8 cellular contexts compared by ENCODE assay signal in genomic region chr12:121579981-121580868, GRCh38. TPM values are rescaled to one million over a fixed set of nuclear protein-coding genes. Genes with fewer than 3 reads are reported as not detected.
DNase-seq lines count a peak whose midpoint lies in the region; ATAC-seq and TF ChIP-seq lines count a peak whose summit lies in the region.

No MANE protein-coding gene starts in this region.

- H3K79me2 ChIP-seq in Loucy (ENCODE audit: insufficient read depth, low read length), result peaks cover 66% of the 10 kb centered on the region
- H3K79me2 ChIP-seq in SU-DHL-6 (ENCODE audit: insufficient read depth, low read length), result no peaks in the 10 kb centered on the region

- WGBS in heart left ventricle, 4 donors, result 0 to 1% (median 1%) methylated on average over 27 to 54 of the region's 54 CpGs

- peaks cover 6% of the 10 kb centered on the region; the same call in 1 of the 2 replicates for H3F3A ChIP-seq in Loucy (ENCODE audit: low read depth)
- no peaks in the 10 kb centered on the region for H3F3A ChIP-seq in SU-DHL-6 (ENCODE audit: insufficient read depth)

- intact Hi-C loops in heart left ventricle (cut with DNase I) (loop anchor here in 4 of 10 donors (2.0 to 5.0 kb wide), 5 partner anchors 32 to 47 kb away; partner anchors contain the start of gene ORAI1 (in 3 of the 4)), upper lobe of right lung (cut with DNase I) (no loop called here)

- TF ChIP-seq CTCF in GM12864 (IDR thresholded peaks at IDR 0.05; ENCODE audit: low read depth, low read length, missing control alignments) (no peak), Loucy (conservative IDR thresholded peaks at IDR 0.05; ENCODE audit: low read length) (no peak), SU-DHL-6 (IDR thresholded peaks at IDR 0.05; ENCODE audit: insufficient read depth, low read length, poor library complexity, severe bottlenecking) (no peak), heart left ventricle (IDR thresholded peaks at IDR 0.05) (no peak), upper lobe of right lung (IDR thresholded peaks at IDR 0.05) (no peak)

- H3K4me1 ChIP-seq in Loucy (ENCODE audit: insufficient read depth, low read length, poor library complexity, severe bottlenecking) (peaks cover 44% of the 10 kb centered on the region), heart left ventricle (peaks cover 0 to 58% (median 31%) of the 10 kb centered on the region in 12 donors), upper lobe of right lung (peaks cover 48% of the 10 kb centered on the region)

- no peak overlapping the region for H3K27ac ChIP-seq in SU-DHL-6 (ENCODE audit: low read depth, low read length)
- peak overlapping the region; percentile 17 to 91 (median 84) for H3K27ac ChIP-seq in heart left ventricle
- peak overlapping the region; percentile 87 for H3K27ac ChIP-seq in upper lobe of right lung

- ATAC-seq in heart left ventricle (peak; percentile 28 to 77 (median 69)), upper lobe of right lung (peak; percentile 69), HG03378 (IDR thresholded peaks at IDR 0.05; ENCODE audit: unreplicated experiment) (no peak)

- H3K27me3 ChIP-seq in Loucy (ENCODE audit: insufficient read depth, low read length, poor library complexity, severe bottlenecking) (no peaks in the 10 kb centered on the region), SU-DHL-6 (ENCODE audit: low read length) (no peaks in the 10 kb centered on the region), heart left ventricle (no peaks in the 10 kb centered on the region), upper lobe of right lung (no peaks in the 10 kb centered on the region)

- DNase-seq in GM12864 (ENCODE audit: low read depth) (no peak), heart left ventricle (peak; percentile 69 to 87 (median 77)), pons (ENCODE audit: low spot score) (peak; percentile 65), upper lobe of right lung (peak; percentile 89)
- DNase-seq in activated naive CD8-positive, alpha-beta T cell treated with anti-CD3 and anti-CD28 coated beads, Interleukin-2, amount 50 U/mL, for 16 hours (ENCODE audit: low read depth, low spot score), result peak; percentile 16

- H3K4me3 ChIP-seq in GM12864 (ENCODE audit: low read depth, low read length) (peak overlapping the region; percentile 59), Loucy (ENCODE audit: low read length, poor library complexity, severe bottlenecking) (peak overlapping the region; percentile 92), SU-DHL-6 (ENCODE audit: insufficient read depth, low read length, poor library complexity, severe bottlenecking) (peak overlapping the region; percentile 56), heart left ventricle (peak overlapping the region; percentile 61 to 81 (median 74)), upper lobe of right lung (peak overlapping the region; percentile 71)

- H3K9me2 ChIP-seq in Loucy (replicated peaks; ENCODE audit: low read depth, low read length), result no peaks in the 10 kb centered on the region
- H3K9me2 ChIP-seq in SU-DHL-6 (replicated peaks; ENCODE audit: insufficient read depth, low read length), result no peaks in the 10 kb centered on the region

- H3K36me3 ChIP-seq in Loucy (ENCODE audit: insufficient read depth, low read length) (peaks cover 2% of the 10 kb centered on the region; the same call in 1 of the 2 replicates), SU-DHL-6 (ENCODE audit: low read length) (no peaks in the 10 kb centered on the region), heart left ventricle (peaks cover 0 to 9% (median 4%) of the 10 kb centered on the region in 9 donors), upper lobe of right lung (no peaks in the 10 kb centered on the region)

- H3K9ac ChIP-seq in Loucy (ENCODE audit: low read depth, low read length, poor library complexity, severe bottlenecking), result peak overlapping the region; percentile 99
- H3K9ac ChIP-seq in SU-DHL-6 (ENCODE audit: low read length), result peak overlapping the region; percentile 63

- H4K20me1 ChIP-seq in Loucy (ENCODE audit: insufficient read depth, low read length, poor library complexity, severe bottlenecking), result peaks cover 8% of the 10 kb centered on the region
- H4K20me1 ChIP-seq in SU-DHL-6 (ENCODE audit: low read depth, low read length), result no peaks in the 10 kb centered on the region

- H2AFZ ChIP-seq in Loucy (ENCODE audit: low read length) (peak overlapping the region; percentile 88), SU-DHL-6 (ENCODE audit: low read depth, low read length, severe bottlenecking) (peak overlapping the region; percentile 80)

- H3K4me2 ChIP-seq in Loucy (ENCODE audit: low read depth, low read length, poor library complexity, severe bottlenecking) (peak overlapping the region; percentile 99), SU-DHL-6 (ENCODE audit: low read depth, low read length, poor library complexity, severe bottlenecking) (peak overlapping the region; percentile 89)

- H3K9me3 ChIP-seq in Loucy (ENCODE audit: insufficient read depth, low read depth, low read length), result no peaks in the 10 kb centered on the region
- no peaks in the 10 kb centered on the region for H3K9me3 ChIP-seq in SU-DHL-6 (ENCODE audit: insufficient read depth, low read length)
- no peaks in the 10 kb centered on the region for H3K9me3 ChIP-seq in heart left ventricle
- no peaks in the 10 kb centered on the region for H3K9me3 ChIP-seq in upper lobe of right lung

- TF ChIP-seq POLR2A in heart left ventricle (IDR thresholded peaks at IDR 0.05), result no peak

RNA-seq across cellular contexts. Expression of gene KDM2B, which starts 0.6 kb away (rescaled TPM):
- total RNA-seq in heart left ventricle (10 to 100 TPM in 6 of 9 donors, 1 to 10 TPM in 3; 7.9 to 24.7 (median 11.9) TPM), upper lobe of right lung (35.4 TPM)
- 1 to 10 TPM; 7.3 to 9.9 TPM for polyA plus RNA-seq in heart left ventricle

RNA-seq across cellular contexts. Expression of gene ORAI1, which starts 46.1 kb away (rescaled TPM):
- total RNA-seq in heart left ventricle (10 to 100 TPM in 4 of 9 donors, 1 to 10 TPM in 5; 6.9 to 15.7 (median 9.5) TPM), upper lobe of right lung (32.4 TPM)
- polyA plus RNA-seq in heart left ventricle, result 10 to 100 TPM in 1 of 2 donors, 1 to 10 TPM in 1; 4.5 to 18.8 TPM
